ENCODE assay signal across 1 cellular context in genomic region chr14:91305650-91306431, GRCh38.
A peak's percentile ranks its signal among the peaks of the same experiment; 100 is the strongest.
TF ChIP-seq lines count a peak whose summit lies in the region.

No MANE protein-coding gene starts in this region.

TF ChIP-seq in H1, 55 proteins besides CTCF, POLR2A, EP300 and RAD21 (continued from another document):
- 0 out of 4 replicates have a peak, but pooled peaks of 1 of the 2 experiments have one; percentile 22 for TF ChIP-seq SIN3A (conservative IDR thresholded peaks at IDR 0.05 in 1 of 2, IDR thresholded peaks at IDR 0.05 in 1 of 2; ENCODE audit: low read depth in 1 of 2, low read length in 2 of 2)
- peak; percentile 97 for TF ChIP-seq NANOG (IDR thresholded peaks at IDR 0.05; ENCODE audit: insufficient read depth, low read depth, low read length, poor library complexity, severe bottlenecking)
- 0 out of 2 replicates have a peak, but pooled peaks have one; percentile 46 for TF ChIP-seq SP1 (IDR thresholded peaks at IDR 0.05; ENCODE audit: low read depth, low read length)
